22 cellular contexts compared by ENCODE assay signal in the genomic region with DNA sequence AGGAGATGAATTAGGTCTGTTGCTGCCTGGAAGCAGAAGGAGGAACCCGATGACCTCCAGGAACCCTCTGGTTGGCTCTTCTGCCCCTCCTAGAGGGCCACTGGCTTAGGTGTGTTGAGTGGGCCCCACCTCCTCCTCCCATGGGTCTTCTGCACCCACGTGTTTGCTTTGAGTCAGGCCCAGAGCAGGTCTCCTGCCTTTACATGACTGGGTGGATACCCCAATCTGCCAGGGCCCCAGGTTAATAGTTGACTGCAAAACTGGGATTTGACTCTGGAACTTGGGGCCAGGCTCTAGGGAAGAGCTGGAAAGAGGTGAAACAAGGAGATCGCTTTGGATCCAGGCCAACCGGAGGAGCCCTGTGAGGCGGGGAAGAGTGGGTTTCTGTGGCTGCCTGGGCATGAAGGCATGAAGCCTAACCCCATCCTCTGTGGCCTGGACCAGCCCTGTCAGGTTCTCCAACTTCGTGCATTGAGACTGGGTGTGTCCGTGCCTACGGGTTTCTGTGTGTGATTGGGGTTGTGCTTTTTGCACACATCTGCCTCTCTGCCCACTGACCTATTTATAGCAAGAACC. TPM values are rescaled to one million over a fixed set of nuclear protein-coding genes. Genes with fewer than 3 reads are reported as not detected.
A peak's percentile ranks its signal among the peaks of the same experiment; 100 is the strongest.
DNase-seq lines count a peak whose midpoint lies in the region; ATAC-seq and TF ChIP-seq lines count a peak whose summit lies in the region.
"Had no signal": no experiment of that assay in that cellular context is flagged by ENCODE, and none has a peak within 500 bp of the region (broad histone marks: within the 10 kb centered on the region; RNA-seq: fewer than 3 reads in every experiment).

No MANE protein-coding gene starts in this region.

- peaks cover 11% of the 10 kb centered on the region for H3K4me1 Mint-ChIP-seq in neural progenitor cell
- H3K4me1 Mint-ChIP-seq in natural killer cell treated with Interleukin-12 subunit alpha and Interleukin-12 subunit beta and Interleukin-15 and Interleukin-18, amount 100 ng/mL, for 72 hours (ENCODE audit: low read depth in 2 of 2), result peaks cover 0 to 5% of the 10 kb centered on the region in 2 donors
- H3K4me1 Mint-ChIP-seq: naive thymus-derived CD4-positive, alpha-beta T cell had no signal

- no peak overlapping the region for H3K9ac ChIP-seq in neural progenitor cell

- TF ChIP-seq CTCF in neural progenitor cell (IDR thresholded peaks at IDR 0.05), result no peak
- TF ChIP-seq CTCF in uterus (IDR thresholded peaks at IDR 0.05), result no peak

- H3K4me3 Mint-ChIP-seq in neural progenitor cell, result no peak overlapping the region
- H3K4me3 Mint-ChIP-seq in natural killer cell treated with Interleukin-12 subunit alpha and Interleukin-12 subunit beta and Interleukin-15 and Interleukin-18, amount 100 ng/mL, for 72 hours, result no peak overlapping the region
- H3K4me3 Mint-ChIP-seq: GM23338; naive thymus-derived CD4-positive, alpha-beta T cell; T-helper 1 cell treated with Interleukin-12 subunit alpha and Interleukin-12 subunit beta and Interleukin-4 antibody, amounts not matched to agents 30 μg/mL and 1 μg/mL, for 36 hours had no signal

- no peak for TF ChIP-seq POLR2A in uterus (IDR thresholded peaks at IDR 0.05)

- no peak for DNase-seq in activated CD4-positive, alpha-beta T cell treated with anti-CD3 and anti-CD28 coated beads for 4 hours
- DNase-seq in neural progenitor cell (ENCODE audit: low spot score), result no peak
- DNase-seq in natural killer cell treated with Interleukin-12 subunit alpha and Interleukin-12 subunit beta and Interleukin-15 and Interleukin-18, amount 100 ng/mL, for 72 hours (ENCODE audit: low spot score), result no peak
- no peak for DNase-seq in uterus
- DNase-seq: aorta; DMS79; erythroblast; left lung; naive thymus-derived CD4-positive, alpha-beta T cell; NCI-H1048; NCI-H2171; stimulated activated CD4-positive, alpha-beta T cell treated with anti-CD3 and anti-CD28 coated beads, Interleukin-1b, Interleukin-23, amount 100 ng/mL, for 48 hours had no signal

- H3K9me3 ChIP-seq in neural progenitor cell (ENCODE audit: low read depth) (no peaks in the 10 kb centered on the region), uterus (no peaks in the 10 kb centered on the region)
- H3K9me3 ChIP-seq: left lung, prostate gland, thoracic aorta had no signal

- intact Hi-C loops in uterus (cut with DNase I; ENCODE audit: low total_unique reads), result no loop called here

- ATAC-seq in GM18511 (IDR thresholded peaks at IDR 0.05; ENCODE audit: unreplicated experiment), result peak; percentile 45
- peak; percentile 33 for ATAC-seq in HG03196 (IDR thresholded peaks at IDR 0.05; ENCODE audit: unreplicated experiment)
- peak; percentile 90 for ATAC-seq in esophagus mucosa
- no peak for ATAC-seq in natural killer cell treated with Interleukin-12 subunit alpha and Interleukin-12 subunit beta and Interleukin-15 and Interleukin-18, amount 100 ng/mL, for 72 hours
- ATAC-seq: activated CD4-positive, CD25-positive, alpha-beta regulatory T cell treated with anti-CD3 and anti-CD28 coated beads, Interleukin-2, amount 50 U/mL, for 24 hours; GM23338; left lung; naive thymus-derived CD4-positive, alpha-beta T cell had no signal

- no peak overlapping the region for H2AFZ ChIP-seq in neural progenitor cell (replicated peaks)
- H2AFZ ChIP-seq: GM23338 had no signal

- H3K27me3 ChIP-seq in neural progenitor cell (peaks cover 9% of the 10 kb centered on the region), uterus (no peaks in the 10 kb centered on the region)
- H3K27me3 ChIP-seq: left lung had no signal

- no peaks in the 10 kb centered on the region for H3F3A ChIP-seq in neural progenitor cell (ENCODE audit: low read depth)

- H3K4me2 ChIP-seq in neural progenitor cell, result no peak overlapping the region
- H3K4me2 ChIP-seq: GM23338 had no signal

- H3K27ac ChIP-seq in skin epidermis, result peak overlapping the region in 17 of 21 experiments; percentile 34 to 69 (median 58)
- H3K27ac ChIP-seq in neural progenitor cell, result no peak overlapping the region
- H3K27ac ChIP-seq in uterus, result no peak overlapping the region
- H3K27ac ChIP-seq: coronary artery, left lung, prostate gland, thoracic aorta had no signal

- H3K27ac Mint-ChIP-seq in neural progenitor cell, result no peak overlapping the region
- no peak overlapping the region for H3K27ac Mint-ChIP-seq in natural killer cell treated with Interleukin-12 subunit alpha and Interleukin-12 subunit beta and Interleukin-15 and Interleukin-18, amount 100 ng/mL, for 72 hours
- H3K27ac Mint-ChIP-seq: GM23338; naive thymus-derived CD4-positive, alpha-beta T cell; T-helper 1 cell treated with Interleukin-12 subunit alpha and Interleukin-12 subunit beta and Interleukin-4 antibody, amounts not matched to agents 30 μg/mL and 1 μg/mL, for 36 hours had no signal

- no peaks in the 10 kb centered on the region for H4K20me1 ChIP-seq in neural progenitor cell (ENCODE audit: low read depth)

- no peaks in the 10 kb centered on the region for H3K79me2 ChIP-seq in neural progenitor cell (ENCODE audit: low read depth)

- no peaks in the 10 kb centered on the region for H3K27me3 Mint-ChIP-seq in neural progenitor cell (ENCODE audit: insufficient read depth, low read depth)
- peaks cover 0 to 5% of the 10 kb centered on the region in 2 donors for H3K27me3 Mint-ChIP-seq in natural killer cell treated with Interleukin-12 subunit alpha and Interleukin-12 subunit beta and Interleukin-15 and Interleukin-18, amount 100 ng/mL, for 72 hours

- H3K4me1 ChIP-seq in neural progenitor cell (peaks cover 3% of the 10 kb centered on the region), uterus (no peaks in the 10 kb centered on the region)
- H3K4me1 ChIP-seq: prostate gland had no signal

- H3K9me3 Mint-ChIP-seq in neural progenitor cell, result no peaks in the 10 kb centered on the region
- no peaks in the 10 kb centered on the region for H3K9me3 Mint-ChIP-seq in natural killer cell treated with Interleukin-12 subunit alpha and Interleukin-12 subunit beta and Interleukin-15 and Interleukin-18, amount 100 ng/mL, for 72 hours
- H3K9me3 Mint-ChIP-seq: GM23338; naive thymus-derived CD4-positive, alpha-beta T cell; T-helper 1 cell treated with Interleukin-12 subunit alpha and Interleukin-12 subunit beta and Interleukin-4 antibody, amounts not matched to agents 30 μg/mL and 1 μg/mL, for 36 hours had no signal

- no peaks in the 10 kb centered on the region for H3K36me3 Mint-ChIP-seq in neural progenitor cell
- H3K36me3 Mint-ChIP-seq in natural killer cell treated with Interleukin-12 subunit alpha and Interleukin-12 subunit beta and Interleukin-15 and Interleukin-18, amount 100 ng/mL, for 72 hours, result no peaks in the 10 kb centered on the region
- H3K36me3 Mint-ChIP-seq: naive thymus-derived CD4-positive, alpha-beta T cell had no signal

- H3K4me3 ChIP-seq in skin epidermis, result no peak overlapping the region
- H3K4me3 ChIP-seq in neural progenitor cell, result no peak overlapping the region
- no peak overlapping the region for H3K4me3 ChIP-seq in uterus
- H3K4me3 ChIP-seq: coronary artery, GM23338, left lung, prostate gland, thoracic aorta had no signal

- H3K36me3 ChIP-seq in neural progenitor cell (no peaks in the 10 kb centered on the region), uterus (no peaks in the 10 kb centered on the region)
- H3K36me3 ChIP-seq: left lung, prostate gland, thoracic aorta had no signal

RNA-seq across cellular contexts. Expression of gene LAD1, which starts 7.8 kb away (rescaled TPM):
- total RNA-seq in esophagus mucosa (328 TPM), neural progenitor cell (ENCODE audit: low replicate concordance) (0.34 TPM in 1 of 2 replicates, not detected in the other), uterus (1 to 10 TPM in 1 of 4 donors, under 1 TPM in 2, not detected in 1; 0.26 to 4.8 (median 0.29) TPM)
- not detected for total RNA-seq in natural killer cell treated with Interleukin-12 subunit alpha and Interleukin-12 subunit beta and Interleukin-15 and Interleukin-18, amount 100 ng/mL, for 72 hours

RNA-seq across cellular contexts. Expression of gene TNNI1, which starts 14.6 kb away (rescaled TPM):
- total RNA-seq in esophagus mucosa (not detected), neural progenitor cell (ENCODE audit: low replicate concordance) (0.43 and 1.3 TPM in 2 replicates), uterus (1 to 10 TPM in 1 of 4 donors, under 1 TPM in 1, not detected in 2; 0.30 to 3.9 TPM)
- total RNA-seq in natural killer cell treated with Interleukin-12 subunit alpha and Interleukin-12 subunit beta and Interleukin-15 and Interleukin-18, amount 100 ng/mL, for 72 hours, result not detected
- total RNA-seq: aorta; GM23338; naive thymus-derived CD4-positive, alpha-beta T cell had no signal

RNA-seq across cellular contexts. Expression of gene TNNT2, which starts 29.4 kb away (rescaled TPM):
- total RNA-seq in esophagus mucosa, result 3.9 TPM
- total RNA-seq in neural progenitor cell (ENCODE audit: low replicate concordance), result 3.1 and 13.2 TPM in 2 replicates
- total RNA-seq in natural killer cell treated with Interleukin-12 subunit alpha and Interleukin-12 subunit beta and Interleukin-15 and Interleukin-18, amount 100 ng/mL, for 72 hours, result not detected
- under 1 TPM in 1 of 4 donors, not detected in 3; 0.21 TPM for total RNA-seq in uterus
- total RNA-seq: naive thymus-derived CD4-positive, alpha-beta T cell had no signal

Comparison
In these comparisons a context has a peak if more than half of its experiments do, and no peak if none do; other contexts are left out.
1. ATAC-seq: peak in GM18511 (single experiment), HG03196 (single experiment) and esophagus mucosa (single experiment); none in natural killer cell treated with Interleukin-12 subunit alpha and Interleukin-12 subunit beta and Interleukin-15 and Interleukin-18, amount 100 ng/mL, for 72 hours (0 of 2).
2. H3K27ac ChIP-seq: peak in skin epidermis (17 of 21); none in neural progenitor cell (single experiment) and uterus (0 of 2).
3. RNA of gene LAD1, which starts 7.8 kb away (total RNA-seq): 328 TPM in esophagus mucosa (single experiment); 0.26 to 4.8 TPM in uterus, 0.34 TPM in neural progenitor cell and not detected in natural killer cell treated with Interleukin-12 subunit alpha and Interleukin-12 subunit beta and Interleukin-15 and Interleukin-18, amount 100 ng/mL, for 72 hours; every median in the first group is over 10 times any median in the second.